ENCODE assay signal across 27 cellular contexts in genomic region chr6:136147342-136147741, GRCh38.
"Had no signal": no experiment of that assay in that cellular context is flagged by ENCODE, and none has a peak within 500 bp of the region (broad histone marks: within the 10 kb centered on the region; RNA-seq: fewer than 3 reads in every experiment).

No MANE protein-coding gene starts in this region.

- H3K9me3 ChIP-seq: neutrophil, ovary, right lobe of liver, stomach, testis, thyroid gland, transverse colon, upper lobe of right lung had no signal

- DNase-seq: head of caudate nucleus; islet precursor cell; mesendoderm; naive B cell; natural killer cell; nephron progenitor cell; occipital lobe; ovary; retina; right lobe of liver; stimulated activated CD4-positive, alpha-beta T cell treated with anti-CD3 and anti-CD28 coated beads, Interleukin-12 subunit alpha, Interleukin-12 subunit beta, amount 100 ng/mL, for 4 hours; stimulated activated CD4-positive, alpha-beta T cell treated with anti-CD3 and anti-CD28 coated beads, Interleukin-15, amount 100 ng/mL, for 24 hours; stimulated activated CD4-positive, alpha-beta T cell treated with anti-CD3 and anti-CD28 coated beads, Interleukin-2, amount 100 ng/mL, for 24 hours; stimulated activated CD4-positive, alpha-beta T cell treated with anti-CD3 and anti-CD28 coated beads, Interleukin-4, amount 100 ng/mL, for 1 hour; stimulated activated naive B cell treated with anti-CD40 and anti-IgM and Interleukin-4, amounts not matched to agents 10 μg/mL and 1 μg/mL and 100 μg/mL, for 72 hours; stimulated activated naive CD8-positive, alpha-beta T cell treated with anti-CD3 and anti-CD28 coated beads, Interleukin-15, Interleukin-2, amounts not matched to agents 100 U/mL and 50 U/mL, for 24 hours; stomach; testis; thyroid gland; transverse colon; upper lobe of right lung had no signal

- H3K27ac ChIP-seq: hepatocyte, neural progenitor cell, neutrophil, right lobe of liver, stomach, testis, thyroid gland, transverse colon, upper lobe of right lung had no signal

- H3K36me3 ChIP-seq: neural progenitor cell, neutrophil, ovary, right lobe of liver, stomach, thyroid gland, transverse colon, upper lobe of right lung had no signal

- H3K4me1 ChIP-seq: neural progenitor cell, right lobe of liver, testis, thyroid gland, transverse colon, upper lobe of right lung had no signal

- ATAC-seq: natural killer cell; right lobe of liver; stimulated activated naive B cell treated with anti-CD40 and anti-IgM and Interleukin-4, amounts not matched to agents 10 μg/mL and 1 μg/mL and 100 μg/mL, for 72 hours; stimulated activated naive CD8-positive, alpha-beta T cell treated with anti-CD3 and anti-CD28 coated beads, Interleukin-15, Interleukin-2, amounts not matched to agents 100 U/mL and 50 U/mL, for 24 hours; upper lobe of right lung had no signal

- H3K27me3 ChIP-seq: hepatocyte, neural progenitor cell, neutrophil, ovary, right lobe of liver, stomach, testis, thyroid gland, transverse colon, upper lobe of right lung had no signal

- H3K27me3 Mint-ChIP-seq: naive B cell; progenitor cell of endocrine pancreas; stimulated activated naive B cell treated with anti-CD40 and anti-IgM and Interleukin-4, amounts not matched to agents 10 μg/mL and 1 μg/mL and 100 μg/mL, for 72 hours had no signal

- H3K4me3 Mint-ChIP-seq: mesothelial cell of epicardium; naive B cell; natural killer cell; nephron progenitor cell; neural progenitor cell; stimulated activated naive B cell treated with anti-CD40 and anti-IgM and Interleukin-4, amounts not matched to agents 10 μg/mL and 1 μg/mL and 100 μg/mL, for 72 hours had no signal

- H3K4me3 ChIP-seq: hepatocyte, lung, neural progenitor cell, ovary, right lobe of liver, stomach, testis, thyroid gland, transverse colon, upper lobe of right lung had no signal

- H3K27ac Mint-ChIP-seq: mesothelial cell of epicardium; naive B cell; natural killer cell; nephron progenitor cell; neural progenitor cell; progenitor cell of endocrine pancreas; stimulated activated naive B cell treated with anti-CD40 and anti-IgM and Interleukin-4, amounts not matched to agents 10 μg/mL and 1 μg/mL and 100 μg/mL, for 72 hours had no signal

- H3K4me1 Mint-ChIP-seq: naive B cell; natural killer cell; nephron progenitor cell; neural progenitor cell; stimulated activated naive B cell treated with anti-CD40 and anti-IgM and Interleukin-4, amounts not matched to agents 10 μg/mL and 1 μg/mL and 100 μg/mL, for 72 hours had no signal

- H3K9me3 Mint-ChIP-seq: natural killer cell; nephron progenitor cell; neural progenitor cell; stimulated activated naive B cell treated with anti-CD40 and anti-IgM and Interleukin-4, amounts not matched to agents 10 μg/mL and 1 μg/mL and 100 μg/mL, for 72 hours had no signal

- H3K36me3 Mint-ChIP-seq: natural killer cell, neural progenitor cell had no signal
